Comparison of ENCODE assay signal across 11 cellular contexts in the genomic region with DNA sequence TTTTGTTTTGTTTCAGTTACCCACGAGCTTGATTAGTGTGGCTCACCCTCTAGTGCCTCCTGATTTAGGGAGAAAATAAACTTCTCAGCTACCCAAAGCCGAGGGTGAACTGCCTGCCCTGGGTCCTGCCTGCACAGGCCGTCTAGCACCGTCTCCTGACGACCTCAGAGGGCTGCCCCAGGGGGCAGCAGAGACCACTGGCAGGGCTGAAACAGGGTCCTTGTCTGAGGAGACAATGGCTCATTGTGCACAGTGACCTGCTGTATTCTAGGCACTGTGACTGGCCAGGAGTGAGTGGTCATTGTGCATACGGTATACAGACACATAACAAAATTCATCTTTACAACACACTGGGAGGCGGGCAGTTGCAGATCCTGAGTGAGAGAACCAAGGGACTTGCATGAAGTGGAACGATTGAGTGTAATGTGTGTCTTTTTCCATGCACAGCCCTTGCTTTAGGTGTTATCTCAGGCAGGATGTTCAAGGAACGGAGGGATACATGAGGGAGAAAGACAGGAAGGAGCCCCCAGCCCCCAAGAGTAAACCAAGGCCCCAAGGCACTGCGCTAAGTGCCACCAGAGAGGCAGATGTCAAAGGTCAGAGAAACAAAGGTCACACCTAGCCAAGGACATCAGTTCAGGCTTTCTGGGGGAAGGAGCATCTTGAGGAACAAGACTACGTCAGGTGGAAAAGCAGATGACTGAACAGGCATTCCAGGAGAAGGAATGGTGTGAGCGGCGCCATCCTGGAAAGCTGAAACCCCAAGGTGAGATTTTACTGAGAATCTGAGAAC.
A peak's percentile ranks its signal among the peaks of the same experiment; 100 is the strongest.
DNase-seq lines count a peak whose midpoint lies in the region; ATAC-seq and TF ChIP-seq lines count a peak whose summit lies in the region.
"Had no signal": no experiment of that assay in that cellular context is flagged by ENCODE, and none has a peak within 500 bp of the region (broad histone marks: within the 10 kb centered on the region; RNA-seq: fewer than 3 reads in every experiment).

No MANE protein-coding gene starts in this region.

- H3K27me3 ChIP-seq in BLaER1 treated with 17β-estradiol and CSF1 and Interleukin-3, amounts not matched to agents 10 nM and 100 nM, result no peaks in the 10 kb centered on the region
- H3K27me3 ChIP-seq in Loucy (ENCODE audit: insufficient read depth, low read length, poor library complexity, severe bottlenecking) (no peaks in the 10 kb centered on the region), endodermal cell (ENCODE audit: control insufficient read depth, insufficient read depth, low read length, poor library complexity, severe bottlenecking) (no peaks in the 10 kb centered on the region)

- H3K9ac ChIP-seq in BLaER1 treated with 17β-estradiol and CSF1 and Interleukin-3, amounts not matched to agents 10 nM and 100 nM, result peak overlapping the region in 3 of 11 experiments; percentile 3 to 67 (median 59); a peak in 3 of 22 replicates
- H3K9ac ChIP-seq in Loucy (ENCODE audit: low read depth, low read length, poor library complexity, severe bottlenecking), result no peak overlapping the region
- no peak overlapping the region for H3K9ac ChIP-seq in endodermal cell (ENCODE audit: extremely low read depth, low read length, poor library complexity, severe bottlenecking)

- H3K4me1 Mint-ChIP-seq in endodermal cell, result peaks cover 1% of the 10 kb centered on the region

- no peak for ATAC-seq in HG03354 (IDR thresholded peaks at IDR 0.05; ENCODE audit: poor library complexity, severe bottlenecking, unreplicated experiment)

- H3K27me3 Mint-ChIP-seq in endodermal cell (ENCODE audit: insufficient read depth), result no peaks in the 10 kb centered on the region

- DNase-seq in endodermal cell (peak; percentile 76), nucleus accumbens (lab: John Stamatoyannopoulos, UW) (peak in 49 of 56 donors; percentile 17 to 81 (median 58)), NCI-H524 treated with DMSO at 0.1 percent for 48 hours (lab: John Stamatoyannopoulos, UW) (no peak), hepatic stellate cell (ENCODE audit: low spot score) (no peak), GDM1 (lab: John Stamatoyannopoulos, UW) (no peak)
- DNase-seq: activated T-cell treated with anti-CD3 and anti-CD28 coated beads for 4 hours, NCI-H2107 had no signal

- H3K9me2 ChIP-seq in Loucy (replicated peaks; ENCODE audit: low read depth, low read length), result no peaks in the 10 kb centered on the region

- H3F3A ChIP-seq in Loucy (ENCODE audit: low read depth), result no peaks in the 10 kb centered on the region

- no peak overlapping the region for H3K4me3 ChIP-seq in BLaER1 treated with 17β-estradiol and CSF1 and Interleukin-3, amounts not matched to agents 10 nM and 100 nM
- H3K4me3 ChIP-seq in Loucy (ENCODE audit: low read length, poor library complexity, severe bottlenecking), result no peak overlapping the region
- no peak overlapping the region for H3K4me3 ChIP-seq in endodermal cell (ENCODE audit: low read length)
- H3K4me3 ChIP-seq: HAP-1 had no signal

- H3K4me1 ChIP-seq in BLaER1 treated with 17β-estradiol and CSF1 and Interleukin-3, amounts not matched to agents 10 nM and 100 nM, result peaks cover 35 to 66% (median 44%) of the 10 kb centered on the region in 10 experiments
- peaks cover 33% of the 10 kb centered on the region for H3K4me1 ChIP-seq in Loucy (ENCODE audit: insufficient read depth, low read length, poor library complexity, severe bottlenecking)
- no peaks in the 10 kb centered on the region for H3K4me1 ChIP-seq in endodermal cell (ENCODE audit: control insufficient read depth, insufficient read depth, low read length)
- H3K4me1 ChIP-seq: HAP-1 had no signal

- H3K36me3 ChIP-seq in BLaER1 treated with 17β-estradiol and CSF1 and Interleukin-3, amounts not matched to agents 10 nM and 100 nM, result no peaks in the 10 kb centered on the region
- H3K36me3 ChIP-seq in Loucy (ENCODE audit: insufficient read depth, low read length) (no peaks in the 10 kb centered on the region), endodermal cell (ENCODE audit: control insufficient read depth, insufficient read depth, low read length) (no peaks in the 10 kb centered on the region)
- H3K36me3 ChIP-seq: HAP-1 had no signal

- peak; percentile 83 for TF ChIP-seq CTCF in Loucy (conservative IDR thresholded peaks at IDR 0.05; ENCODE audit: low read length)
- peak; percentile 77 for TF ChIP-seq CTCF in endodermal cell (conservative IDR thresholded peaks at IDR 0.05)

- no peaks in the 10 kb centered on the region for H4K20me1 ChIP-seq in BLaER1 treated with 17β-estradiol and CSF1 and Interleukin-3, amounts not matched to agents 10 nM and 100 nM
- H4K20me1 ChIP-seq in Loucy (ENCODE audit: insufficient read depth, low read length, poor library complexity, severe bottlenecking), result no peaks in the 10 kb centered on the region

- H3K4me3 Mint-ChIP-seq in endodermal cell, result no peak overlapping the region

- no peak overlapping the region for H3K27ac Mint-ChIP-seq in endodermal cell

- no peaks in the 10 kb centered on the region for H3K36me3 Mint-ChIP-seq in endodermal cell (ENCODE audit: low read depth)

- 84 to 89% methylated on average over 5 to 13 of the region's 13 CpGs for WGBS in endodermal cell (ENCODE audit: insufficient coverage in 1 of 2, insufficient read length in 1 of 2), 2 experiments

- peaks cover 8 to 31% (median 22%) of the 10 kb centered on the region in 11 experiments; a peak in 20 of 22 replicates for H3K9me3 ChIP-seq in BLaER1 treated with 17β-estradiol and CSF1 and Interleukin-3, amounts not matched to agents 10 nM and 100 nM (replicated peaks in 1 of 11)
- H3K9me3 ChIP-seq in Loucy (ENCODE audit: insufficient read depth, low read depth, low read length), result no peaks in the 10 kb centered on the region
- H3K9me3 ChIP-seq in endodermal cell (ENCODE audit: control insufficient read depth, low read length), result no peaks in the 10 kb centered on the region
- H3K9me3 ChIP-seq: HAP-1 had no signal

- H3K4me2 ChIP-seq in BLaER1 treated with 17β-estradiol and CSF1 and Interleukin-3, amounts not matched to agents 10 nM and 100 nM, result peak overlapping the region; percentile 59 to 90 (median 84)
- no peak overlapping the region for H3K4me2 ChIP-seq in Loucy (ENCODE audit: low read depth, low read length, poor library complexity, severe bottlenecking)

- H3K79me2 ChIP-seq in Loucy (ENCODE audit: insufficient read depth, low read length), result no peaks in the 10 kb centered on the region

- peak overlapping the region in 10 of 11 experiments; percentile 41 to 84 (median 80); a peak in 16 of 22 replicates for H3K27ac ChIP-seq in BLaER1 treated with 17β-estradiol and CSF1 and Interleukin-3, amounts not matched to agents 10 nM and 100 nM
- no peak overlapping the region for H3K27ac ChIP-seq in endodermal cell (ENCODE audit: low read depth, low read length)

- no peak overlapping the region for H2AFZ ChIP-seq in Loucy (ENCODE audit: low read length)

- no peaks in the 10 kb centered on the region for H3K9me3 Mint-ChIP-seq in endodermal cell

Comparison
In these comparisons a context has a peak if more than half of its experiments do, and no peak if none do; other contexts are left out.
1. DNase-seq: peak in endodermal cell (single experiment) and nucleus accumbens (49 of 56); none in NCI-H524 treated with DMSO at 0.1 percent for 48 hours (single experiment), hepatic stellate cell (single experiment) and GDM1 (single experiment).